Comparison of ENCODE assay signal across 16 cellular contexts in genomic region chr14:64685364-64686130, GRCh38. TPM values are rescaled to one million over a fixed set of nuclear protein-coding genes. Genes with fewer than 3 reads are reported as not detected.
A peak's percentile ranks its signal among the peaks of the same experiment; 100 is the strongest.
DNase-seq lines count a peak whose midpoint lies in the region; ATAC-seq and TF ChIP-seq lines count a peak whose summit lies in the region.
"Had no signal": no experiment of that assay in that cellular context is flagged by ENCODE, and none has a peak within 500 bp of the region (broad histone marks: within the 10 kb centered on the region; RNA-seq: fewer than 3 reads in every experiment).

No MANE protein-coding gene starts in this region.

- no peak for DNase-seq in stimulated activated naive CD8-positive, alpha-beta T cell treated with anti-CD3 and anti-CD28 coated beads, Interleukin-15, amount 100 ng/mL, for 72 hours
- no peak for DNase-seq in stimulated activated naive CD8-positive, alpha-beta T cell treated with anti-CD3 and anti-CD28 coated beads, Interleukin-15, Interleukin-2, amounts not matched to agents 100 U/mL and 50 U/mL, for 24 hours
- DNase-seq in T-helper 17 cell (no peak), left kidney (ENCODE audit: low read depth, low spot score) (peak; percentile 94), uterus (no peak), NAMALWA (ENCODE audit: low spot score) (no peak)
- no peak for DNase-seq in activated CD4-positive, alpha-beta T cell treated with anti-CD3 and anti-CD28 coated beads, Interleukin-2, amount 50 U/mL, for 48 hours
- DNase-seq: activated naive CD4-positive, alpha-beta T cell; activated T-cell treated with anti-CD3 and anti-CD28 coated beads for 4 hours; CD4-positive, alpha-beta memory T cell; DMS79; kidney glomerular epithelial cell; midbrain; NCI-H2029 treated with DMSO at 0.1 percent for 48 hours; upper lobe of left lung had no signal

- no peaks in the 10 kb centered on the region for H3K36me3 Mint-ChIP-seq in T-helper 17 cell (ENCODE audit: low read depth)
- H3K36me3 Mint-ChIP-seq: CD4-positive, alpha-beta memory T cell had no signal

- intact Hi-C loops in uterus (cut with DNase I; ENCODE audit: low total_unique reads), result no loop called here

- peak; percentile 33 for ATAC-seq in stimulated activated naive CD8-positive, alpha-beta T cell treated with anti-CD3 and anti-CD28 coated beads, Interleukin-15, amount 100 ng/mL, for 72 hours
- ATAC-seq in stimulated activated naive CD8-positive, alpha-beta T cell treated with anti-CD3 and anti-CD28 coated beads, Interleukin-15, Interleukin-2, amounts not matched to agents 100 U/mL and 50 U/mL, for 24 hours, result no peak
- ATAC-seq in T-helper 17 cell (no peak), GM18861 (IDR thresholded peaks at IDR 0.05; ENCODE audit: unreplicated experiment) (no peak)

- H3K4me1 ChIP-seq in uterus, result peaks cover 0 to 24% of the 10 kb centered on the region in 2 donors

- no peaks in the 10 kb centered on the region for H3K9me3 Mint-ChIP-seq in stimulated activated naive CD8-positive, alpha-beta T cell treated with anti-CD3 and anti-CD28 coated beads, Interleukin-15, amount 100 ng/mL, for 72 hours

- TF ChIP-seq POLR2A in uterus (IDR thresholded peaks at IDR 0.05), result no peak

- H3K27ac Mint-ChIP-seq in stimulated activated naive CD8-positive, alpha-beta T cell treated with anti-CD3 and anti-CD28 coated beads, Interleukin-15, amount 100 ng/mL, for 72 hours, result no peak overlapping the region
- peak overlapping the region; percentile 29 for H3K27ac Mint-ChIP-seq in T-helper 17 cell

- no peaks in the 10 kb centered on the region for H3K4me1 Mint-ChIP-seq in stimulated activated naive CD8-positive, alpha-beta T cell treated with anti-CD3 and anti-CD28 coated beads, Interleukin-15, amount 100 ng/mL, for 72 hours
- H3K4me1 Mint-ChIP-seq in T-helper 17 cell, result peaks cover 40% of the 10 kb centered on the region

- H3K9me3 ChIP-seq in T-helper 17 cell (ENCODE audit: control insufficient read depth, low read length, poor library complexity, severe bottlenecking), result no peaks in the 10 kb centered on the region
- no peaks in the 10 kb centered on the region for H3K9me3 ChIP-seq in uterus
- H3K9me3 ChIP-seq: upper lobe of left lung had no signal

- H3K4me3 Mint-ChIP-seq in stimulated activated naive CD8-positive, alpha-beta T cell treated with anti-CD3 and anti-CD28 coated beads, Interleukin-15, amount 100 ng/mL, for 72 hours, result no peak overlapping the region
- no peak overlapping the region for H3K4me3 Mint-ChIP-seq in T-helper 17 cell
- H3K4me3 Mint-ChIP-seq: CD4-positive, alpha-beta memory T cell had no signal

- H3K27me3 ChIP-seq in uterus, result no peaks in the 10 kb centered on the region
- H3K27me3 ChIP-seq: upper lobe of left lung had no signal

- peak overlapping the region; percentile 55 to 84 for H3K27ac ChIP-seq in uterus
- H3K27ac ChIP-seq: upper lobe of left lung had no signal

- TF ChIP-seq CTCF in uterus (IDR thresholded peaks at IDR 0.05), result no peak

- no peak overlapping the region for H3K4me3 ChIP-seq in uterus
- H3K4me3 ChIP-seq: upper lobe of left lung had no signal

- H3K27me3 Mint-ChIP-seq in stimulated activated naive CD8-positive, alpha-beta T cell treated with anti-CD3 and anti-CD28 coated beads, Interleukin-15, amount 100 ng/mL, for 72 hours, result peaks cover 18% of the 10 kb centered on the region
- H3K27me3 Mint-ChIP-seq in T-helper 17 cell, result no peaks in the 10 kb centered on the region
- H3K27me3 Mint-ChIP-seq: CD4-positive, alpha-beta memory T cell had no signal

- no peaks in the 10 kb centered on the region for H3K36me3 ChIP-seq in uterus
- H3K36me3 ChIP-seq: upper lobe of left lung had no signal

RNA-seq across cellular contexts. Expression of gene PLEKHG3, which starts 18.7 kb away (rescaled TPM):
- total RNA-seq in T-helper 17 cell (10 to 100 TPM; 61.4 to 65.5 TPM), uterus (100 to 1,000 TPM in 1 of 4 donors, 10 to 100 TPM in 3; 40.5 to 178 (median 59.7) TPM)
